Comparison of ENCODE assay signal across 8 cellular contexts in the genomic region with DNA sequence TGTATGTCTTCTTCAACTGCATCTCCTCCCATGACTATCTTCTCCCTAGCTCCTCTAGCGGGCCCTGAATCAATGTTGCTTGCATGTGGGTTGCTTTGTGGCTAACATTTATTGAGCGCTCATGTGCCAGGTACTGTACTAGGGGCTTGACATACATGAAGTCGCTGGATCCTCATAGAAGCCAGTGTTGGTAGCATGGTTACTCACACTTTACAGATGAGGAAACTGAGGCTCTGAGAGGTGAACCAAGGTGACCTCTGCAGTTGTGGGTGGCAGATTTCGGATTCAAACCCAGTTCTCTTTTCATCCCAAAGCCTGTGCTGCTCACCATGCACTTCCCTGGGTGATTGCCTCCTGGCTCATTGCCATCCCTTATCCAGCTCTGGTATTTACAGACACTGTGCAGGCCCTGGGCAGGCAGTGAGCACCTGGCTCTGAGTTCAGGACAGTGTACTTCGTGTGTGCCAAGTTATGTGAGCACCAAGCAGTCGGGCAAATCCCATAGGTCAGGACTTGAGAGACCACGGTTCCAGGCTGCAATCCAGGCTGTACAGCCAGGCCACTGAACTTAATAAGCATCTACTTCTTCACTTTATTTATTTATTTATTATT. TPM values are rescaled to one million over a fixed set of nuclear protein-coding genes. Genes with fewer than 3 reads are reported as not detected.
A peak's percentile ranks its signal among the peaks of the same experiment; 100 is the strongest.
DNase-seq lines count a peak whose midpoint lies in the region; ATAC-seq and TF ChIP-seq lines count a peak whose summit lies in the region.

No MANE protein-coding gene starts in this region.

- H3K27me3 ChIP-seq in CD8-positive, alpha-beta memory T cell (ENCODE audit: insufficient read depth, low read length, poor library complexity, severe bottlenecking), result no peaks in the 10 kb centered on the region
- no peaks in the 10 kb centered on the region for H3K27me3 ChIP-seq in liver (ENCODE audit: control insufficient read depth in 4 of 4, insufficient read depth in 4 of 4, low read length in 3 of 4)
- H3K27me3 ChIP-seq in upper lobe of left lung, result no peaks in the 10 kb centered on the region

- no peaks in the 10 kb centered on the region for H3K9me3 Mint-ChIP-seq in CD8-positive, alpha-beta memory T cell
- H3K9me3 Mint-ChIP-seq in brain, result peaks cover 0 to 3% (median 0%) of the 10 kb centered on the region in 5 experiments

- peaks cover 28% of the 10 kb centered on the region for H3K36me3 ChIP-seq in CD8-positive, alpha-beta memory T cell (ENCODE audit: insufficient read depth, low read length)
- H3K36me3 ChIP-seq in liver (ENCODE audit: control insufficient read depth in 4 of 4, insufficient read depth in 3 of 4, low read depth in 1 of 4, low read length in 3 of 4) (peaks cover 8 to 29% (median 17%) of the 10 kb centered on the region in 4 donors), upper lobe of left lung (peaks cover 0 to 43% (median 29%) of the 10 kb centered on the region in 4 donors)

- DNase-seq in CD8-positive, alpha-beta memory T cell, result no peak
- peak; percentile 59 for DNase-seq in M059J (ENCODE audit: low read depth)
- DNase-seq in upper lobe of left lung, result peak in 1 of 2 donors; percentile 49
- DNase-seq in SIG-M5 treated with dmso at 0.1 percent for 504 hours (lab: John Stamatoyannopoulos, UW; ENCODE audit: unreplicated experiment), result no peak
- DNase-seq in activated CD4-positive, alpha-beta T cell treated with anti-CD3 and anti-CD28 coated beads, Interleukin-2, amount 50 U/mL, for 4 hours, result no peak

- TF ChIP-seq EP300 in upper lobe of left lung (IDR thresholded peaks at IDR 0.05), result no peak

- peak overlapping the region in 1 of 2 donors; percentile 81 for H3K9ac ChIP-seq in liver (ENCODE audit: low read depth in 1 of 2, low read length in 2 of 2)

- H3K4me1 ChIP-seq in CD8-positive, alpha-beta memory T cell (ENCODE audit: insufficient read depth, low read length), result peaks cover 30% of the 10 kb centered on the region
- H3K4me1 ChIP-seq in liver (ENCODE audit: control insufficient read depth in 4 of 4, insufficient read depth in 4 of 4, low read length in 3 of 4), result peaks cover 7 to 38% (median 26%) of the 10 kb centered on the region in 4 donors
- H3K4me1 ChIP-seq in upper lobe of left lung, result peaks cover 30 to 52% (median 33%) of the 10 kb centered on the region in 4 donors

- H3K27ac ChIP-seq in CD8-positive, alpha-beta memory T cell (ENCODE audit: low read depth, low read length), result no peak overlapping the region
- H3K27ac ChIP-seq in liver (ENCODE audit: low read depth in 1 of 2, low read length in 2 of 2), result peak overlapping the region; percentile 89 to 94
- peak overlapping the region; percentile 90 to 96 (median 92) for H3K27ac ChIP-seq in upper lobe of left lung

- peaks cover 0 to 67% (median 16%) of the 10 kb centered on the region in 3 donors for H3K36me3 Mint-ChIP-seq in CD8-positive, alpha-beta memory T cell
- H3K36me3 Mint-ChIP-seq in brain, result peaks cover 60% of the 10 kb centered on the region

- no peaks in the 10 kb centered on the region for H3K9me3 ChIP-seq in CD8-positive, alpha-beta memory T cell (ENCODE audit: low read length)
- no peaks in the 10 kb centered on the region for H3K9me3 ChIP-seq in liver (ENCODE audit: control insufficient read depth in 4 of 4, low read length in 3 of 4)
- H3K9me3 ChIP-seq in upper lobe of left lung, result no peaks in the 10 kb centered on the region

- H3K4me3 Mint-ChIP-seq in CD8-positive, alpha-beta memory T cell, result peak overlapping the region; percentile 95 to 99 (median 97)
- peak overlapping the region; percentile 91 to 98 (median 96) for H3K4me3 Mint-ChIP-seq in brain

- CTCF ChIA-PET in CD8-positive, alpha-beta memory T cell (lab: Charles Lee), result no interaction called here

- TF ChIP-seq RAD21 in liver (IDR thresholded peaks at IDR 0.05), result peak in 1 of 2 donors; percentile 13

- WGBS in liver, result 53% methylated on average over 7 of the region's 7 CpGs
- 45 to 77% methylated on average over 3 to 7 of the region's 7 CpGs for WGBS in upper lobe of left lung, 2 donors

- no peak for ATAC-seq in upper lobe of left lung (ENCODE audit: low FRiP score in 2 of 2)
- ATAC-seq in HG03045 (IDR thresholded peaks at IDR 0.05; ENCODE audit: unreplicated experiment), result no peak

- no peak for TF ChIP-seq CTCF in brain (conservative IDR thresholded peaks at IDR 0.05)
- TF ChIP-seq CTCF in liver (IDR thresholded peaks at IDR 0.05; ENCODE audit: low read depth, low read length, missing input control), result no peak
- no peak for TF ChIP-seq CTCF in upper lobe of left lung (IDR thresholded peaks at IDR 0.05)

- POLR2A ChIA-PET in CD8-positive, alpha-beta memory T cell (lab: Charles Lee), result interaction anchor here (2.2 kb wide), 1 partner anchor 29 kb away, joined by 17 read pairs; a partner anchor contains a TSS

- H3K27ac Mint-ChIP-seq in CD8-positive, alpha-beta memory T cell, result peak overlapping the region; percentile 78 to 99 (median 96)
- peak overlapping the region; percentile 97 to 98 (median 98) for H3K27ac Mint-ChIP-seq in brain

- H3K4me3 ChIP-seq in CD8-positive, alpha-beta memory T cell (ENCODE audit: low read length), result peak overlapping the region; percentile 98
- H3K4me3 ChIP-seq in liver (ENCODE audit: low read depth in 1 of 3, low read length in 3 of 3) (peak overlapping the region in 1 of 3 donors; percentile 77), upper lobe of left lung (peak overlapping the region in 3 of 4 donors; percentile 64 to 94 (median 75))

- H3K4me1 Mint-ChIP-seq in CD8-positive, alpha-beta memory T cell, result peaks cover 34 to 50% (median 49%) of the 10 kb centered on the region in 3 donors
- H3K4me1 Mint-ChIP-seq in brain, result peaks cover 44% of the 10 kb centered on the region

- no peak for TF ChIP-seq POLR2A in upper lobe of left lung (IDR thresholded peaks at IDR 0.05)

- no peaks in the 10 kb centered on the region for H3K27me3 Mint-ChIP-seq in CD8-positive, alpha-beta memory T cell
- peaks cover 10% of the 10 kb centered on the region for H3K27me3 Mint-ChIP-seq in brain

TF ChIP-seq in liver, 16 proteins besides CTCF, POLR2A, EP300 and RAD21 (continues in another document):
- no peak for TF ChIP-seq GABPA (IDR thresholded peaks at IDR 0.05 in 1 of 2, conservative IDR thresholded peaks at IDR 0.05 in 1 of 2)
- TF ChIP-seq FOXA2 (IDR thresholded peaks at IDR 0.05), result peak; percentile 94
- TF ChIP-seq EGR1 (IDR thresholded peaks at IDR 0.05; ENCODE audit: low read depth in 2 of 2), result no peak
- TF ChIP-seq, protein P1, sequence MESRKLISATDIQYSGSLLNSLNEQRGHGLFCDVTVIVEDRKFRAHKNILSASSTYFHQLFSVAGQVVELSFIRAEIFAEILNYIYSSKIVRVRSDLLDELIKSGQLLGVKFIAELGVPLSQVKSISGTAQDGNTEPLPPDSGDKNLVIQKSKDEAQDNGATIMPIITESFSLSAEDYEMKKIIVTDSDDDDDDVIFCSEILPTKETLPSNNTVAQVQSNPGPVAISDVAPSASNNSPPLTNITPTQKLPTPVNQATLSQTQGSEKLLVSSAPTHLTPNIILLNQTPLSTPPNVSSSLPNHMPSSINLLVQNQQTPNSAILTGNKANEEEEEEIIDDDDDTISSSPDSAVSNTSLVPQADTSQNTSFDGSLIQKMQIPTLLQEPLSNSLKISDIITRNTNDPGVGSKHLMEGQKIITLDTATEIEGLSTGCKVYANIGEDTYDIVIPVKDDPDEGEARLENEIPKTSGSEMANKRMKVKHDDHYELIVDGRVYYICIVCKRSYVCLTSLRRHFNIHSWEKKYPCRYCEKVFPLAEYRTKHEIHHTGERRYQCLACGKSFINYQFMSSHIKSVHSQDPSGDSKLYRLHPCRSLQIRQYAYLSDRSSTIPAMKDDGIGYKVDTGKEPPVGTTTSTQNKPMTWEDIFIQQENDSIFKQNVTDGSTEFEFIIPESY (IDR thresholded peaks at IDR 0.05), result peak; percentile 91
- TF ChIP-seq FOXA1 (IDR thresholded peaks at IDR 0.05), result peak; percentile 67
- TF ChIP-seq RXRA (IDR thresholded peaks at IDR 0.05), result peak; percentile 75 to 94
- peak; percentile 60 for TF ChIP-seq YY1 (IDR thresholded peaks at IDR 0.05)
- TF ChIP-seq, protein P2, sequence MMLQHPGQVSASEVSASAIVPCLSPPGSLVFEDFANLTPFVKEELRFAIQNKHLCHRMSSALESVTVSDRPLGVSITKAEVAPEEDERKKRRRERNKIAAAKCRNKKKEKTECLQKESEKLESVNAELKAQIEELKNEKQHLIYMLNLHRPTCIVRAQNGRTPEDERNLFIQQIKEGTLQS (IDR thresholded peaks at IDR 0.05), result no peak
- peak; percentile 51 for TF ChIP-seq SP1 (IDR thresholded peaks at IDR 0.05)
- TF ChIP-seq, protein P3, sequence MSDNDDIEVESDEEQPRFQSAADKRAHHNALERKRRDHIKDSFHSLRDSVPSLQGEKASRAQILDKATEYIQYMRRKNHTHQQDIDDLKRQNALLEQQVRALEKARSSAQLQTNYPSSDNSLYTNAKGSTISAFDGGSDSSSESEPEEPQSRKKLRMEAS (IDR thresholded peaks at IDR 0.05), result no peak
- no peak for TF ChIP-seq NR2F2 (IDR thresholded peaks at IDR 0.05)
- TF ChIP-seq HNF4A (conservative IDR thresholded peaks at IDR 0.05), result peak; percentile 58 to 82

RNA-seq across cellular contexts. Expression of a gene that starts 1.3 kb away (rescaled TPM):
- 10 to 100 TPM; 22.6 to 23.0 TPM for total RNA-seq in CD8-positive, alpha-beta memory T cell
- polyA plus RNA-seq in CD8-positive, alpha-beta memory T cell, result 9.5 TPM
- total RNA-seq in M059J (2014; rRNA removed; shearing (Covaris generic)), result 9.5 and 12.4 TPM in 2 replicates
- polyA plus RNA-seq in brain (ENCODE audit: insufficient read depth, low read depth, low replicate concordance), result 29.4 TPM
- total RNA-seq in liver, result 1 to 10 TPM; 7.4 to 9.7 TPM
- 1 to 10 TPM; 6.6 to 6.7 TPM for polyA plus RNA-seq in liver
- 10 to 100 TPM; 12.9 to 77.5 (median 25.4) TPM for total RNA-seq in upper lobe of left lung

RNA-seq across cellular contexts. Expression of a gene that starts 1.4 kb away (rescaled TPM):
- total RNA-seq in CD8-positive, alpha-beta memory T cell, result 1,000 to 10,000 TPM; 1,457 to 1,549 TPM
- polyA plus RNA-seq in CD8-positive, alpha-beta memory T cell, result 1,533 TPM
- total RNA-seq in M059J (2014; rRNA removed; shearing (Covaris generic)), result 1,304 and 1,604 TPM in 2 replicates
- polyA plus RNA-seq in brain (ENCODE audit: insufficient read depth, low read depth, low replicate concordance) (3,352 TPM), liver (100 to 1,000 TPM; 289 to 829 TPM)
- total RNA-seq in liver (100 to 1,000 TPM; 394 to 576 TPM), upper lobe of left lung (1,000 to 10,000 TPM in 4 of 6 donors, 100 to 1,000 TPM in 2; 841 to 1,291 (median 1,060) TPM)

RNA-seq across cellular contexts. Expression of a gene that starts 28.4 kb away (rescaled TPM):
- 10 to 100 TPM; 19.1 to 19.7 TPM for total RNA-seq in CD8-positive, alpha-beta memory T cell
- 6.8 TPM for polyA plus RNA-seq in CD8-positive, alpha-beta memory T cell
- total RNA-seq in M059J (2014; rRNA removed; shearing (Covaris generic)), result 6.0 and 9.4 TPM in 2 replicates
- 6.6 TPM for polyA plus RNA-seq in brain (ENCODE audit: insufficient read depth, low read depth, low replicate concordance)
- 1 to 10 TPM; 6.2 to 6.9 TPM for total RNA-seq in liver
- polyA plus RNA-seq in liver, result 1 to 10 TPM; 2.2 TPM
- total RNA-seq in upper lobe of left lung, result 10 to 100 TPM in 2 of 6 donors, 1 to 10 TPM in 4; 6.1 to 18.9 (median 9.2) TPM

RNA-seq across cellular contexts. Expression of a gene that starts 55.6 kb away (rescaled TPM):
- total RNA-seq in CD8-positive, alpha-beta memory T cell, result 1 to 10 TPM; 6.2 to 7.7 TPM
- polyA plus RNA-seq in CD8-positive, alpha-beta memory T cell, result 4.5 TPM
- 27.0 and 31.7 TPM in 2 replicates for total RNA-seq in M059J (2014; rRNA removed; shearing (Covaris generic))
- 23.4 TPM for polyA plus RNA-seq in brain (ENCODE audit: insufficient read depth, low read depth, low replicate concordance)
- 10 to 100 TPM; 10.9 to 18.7 TPM for total RNA-seq in liver
- polyA plus RNA-seq in liver, result 10 to 100 TPM; 21.1 to 24.5 TPM
- 10 to 100 TPM in 5 of 6 donors, 1 to 10 TPM in 1; 7.0 to 27.4 (median 20.2) TPM for total RNA-seq in upper lobe of left lung
